15 cellular contexts compared by ENCODE assay signal in the genomic region with DNA sequence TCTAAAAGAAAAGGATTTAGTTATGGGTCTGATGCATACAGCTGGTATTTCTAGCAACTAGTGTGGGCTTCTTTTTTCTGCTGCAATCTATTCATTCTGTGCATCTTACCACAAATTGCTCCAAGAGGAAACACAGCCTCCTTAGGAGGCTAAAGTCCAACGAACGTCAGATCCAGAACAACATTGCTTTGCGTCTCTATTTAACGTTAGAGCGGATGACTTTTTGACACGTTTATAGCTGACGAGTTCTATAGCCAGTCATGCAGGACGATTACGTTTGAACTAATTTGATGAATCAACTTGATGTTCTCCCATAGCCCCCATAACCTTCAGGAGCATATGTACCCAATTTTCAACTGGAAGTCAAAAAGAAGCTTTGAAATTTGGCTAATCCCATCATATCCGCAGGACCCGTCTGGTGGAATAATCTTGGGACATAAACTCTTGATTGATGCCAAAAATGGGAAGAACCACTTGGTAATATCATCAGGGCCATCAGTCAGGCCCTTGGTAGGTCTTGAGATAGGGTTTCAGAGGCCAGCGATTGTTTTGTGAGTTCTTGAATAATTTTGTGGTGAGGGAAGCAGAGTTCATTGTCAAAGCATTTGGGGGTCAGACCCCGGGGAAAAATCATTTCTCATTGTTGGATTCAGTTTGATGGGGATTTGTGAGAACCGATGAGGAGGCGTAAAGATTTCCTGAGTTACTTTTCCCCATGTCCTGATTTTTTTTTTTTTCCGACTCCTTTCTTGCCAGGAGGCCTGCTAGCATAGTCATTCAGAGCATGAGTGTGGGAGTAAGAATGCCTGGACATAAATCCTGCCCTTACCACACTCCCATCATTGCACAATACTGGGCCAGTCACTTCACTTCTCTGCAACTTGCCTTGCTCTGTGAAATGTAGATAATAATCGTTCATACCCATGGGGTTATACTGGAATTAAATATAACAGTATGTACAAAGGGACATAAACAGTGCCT.
DNase-seq lines count a peak whose midpoint lies in the region; ATAC-seq and TF ChIP-seq lines count a peak whose summit lies in the region.
"Had no signal": no experiment of that assay in that cellular context is flagged by ENCODE, and none has a peak within 500 bp of the region (broad histone marks: within the 10 kb centered on the region; RNA-seq: fewer than 3 reads in every experiment).

No MANE protein-coding gene starts in this region.

- in situ Hi-C loops in GM23248 (cut with MboI), result no loop called here

- no peaks in the 10 kb centered on the region for H3K9me3 ChIP-seq in GM23248 (ENCODE audit: low read depth)
- H3K9me3 ChIP-seq: thoracic aorta had no signal

- H3K27me3 ChIP-seq in GM23248 (replicated peaks; ENCODE audit: insufficient read depth), result no peaks in the 10 kb centered on the region

- peak; percentile 94 to 97 for ATAC-seq in left cardiac atrium
- ATAC-seq in GM21737 (IDR thresholded peaks at IDR 0.05; ENCODE audit: unreplicated experiment), result no peak
- ATAC-seq in HG02571 (IDR thresholded peaks at IDR 0.05; ENCODE audit: unreplicated experiment), result no peak
- ATAC-seq: activated naive CD4-positive, alpha-beta T cell treated with anti-CD3 and anti-CD28 coated beads, Interleukin-2, amount 50 U/mL, for 72 hours had no signal

- no peaks in the 10 kb centered on the region for H3K36me3 ChIP-seq in GM23248 (ENCODE audit: low read depth)
- H3K36me3 ChIP-seq: thoracic aorta had no signal

- no peaks in the 10 kb centered on the region for H4K20me1 ChIP-seq in GM23248 (ENCODE audit: insufficient read depth)

- no peaks in the 10 kb centered on the region for H3K9me2 ChIP-seq in GM23248 (ENCODE audit: insufficient read depth)

- intact Hi-C loops in left cardiac atrium (cut with DNase I), result no loop called here

- H3K9ac ChIP-seq in GM23248, result peak overlapping the region; percentile 57

- no peaks in the 10 kb centered on the region; the same call in 1 of the 2 replicates for H3K79me2 ChIP-seq in GM23248 (ENCODE audit: insufficient read depth)

- TF ChIP-seq CTCF in retinal pigment epithelial cell (conservative IDR thresholded peaks at IDR 0.05; ENCODE audit: low read depth, low read length), result no peak

- DNase-seq in GM23248, result peak; percentile 97
- DNase-seq in amniotic epithelial cell (ENCODE audit: low read depth), result peak; percentile 61
- DNase-seq in left cardiac atrium, result peak; percentile 33
- DNase-seq in retinal pigment epithelial cell (ENCODE audit: low read depth), result peak; percentile 85
- DNase-seq in NCI-H526 (lab: John Stamatoyannopoulos, UW), result no peak
- no peak for DNase-seq in cortex of kidney (lab: John Stamatoyannopoulos, UW)
- DNase-seq: CD8-positive, alpha-beta memory T cell; NCI-H1048; NCI-H524; stimulated activated CD4-positive, alpha-beta T cell treated with anti-CD3 and anti-CD28 coated beads, Interleukin-4, amount 100 ng/mL, for 24 hours had no signal

- H3F3A ChIP-seq in GM23248 (ENCODE audit: insufficient read depth), result peaks cover 46% of the 10 kb centered on the region

- no peak overlapping the region; the same call in 1 of the 2 replicates for H3K4me3 ChIP-seq in GM23248
- no peak overlapping the region for H3K4me3 ChIP-seq in retinal pigment epithelial cell (ENCODE audit: low read length)
- H3K4me3 ChIP-seq: SK-N-MC, thoracic aorta had no signal

- peak overlapping the region; percentile 26; the same call in 1 of the 2 replicates for H2AFZ ChIP-seq in GM23248

- H3K4me2 ChIP-seq in GM23248 (ENCODE audit: unreplicated experiment), result peak overlapping the region; percentile 42

- WGBS in GM23248 (ENCODE audit: low coverage in 1 of 2, low lambda C conversion rate in 2 of 2, missing lambda C conversion rate in 2 of 2), 2 experiments, result 36 to 40% methylated on average over 17 of the region's 17 CpGs

- H3K27ac ChIP-seq in GM23248, result peak overlapping the region; percentile 90
- H3K27ac ChIP-seq: SK-N-MC, thoracic aorta had no signal

- peaks cover 42% of the 10 kb centered on the region for H3K4me1 ChIP-seq in GM23248 (ENCODE audit: insufficient read depth)

Comparison
In these comparisons a context has a peak if more than half of its experiments do, and no peak if none do; other contexts are left out.
1. DNase-seq: peak in GM23248 (single experiment), amniotic epithelial cell (single experiment), left cardiac atrium (single experiment) and retinal pigment epithelial cell (single experiment); none in NCI-H526 (0 of 2) and cortex of kidney (single experiment).
2. ATAC-seq: peak in left cardiac atrium (2 of 2); none in GM21737 (single experiment) and HG02571 (single experiment).